Comparison of ENCODE assay signal across 21 cellular contexts in the genomic region with DNA sequence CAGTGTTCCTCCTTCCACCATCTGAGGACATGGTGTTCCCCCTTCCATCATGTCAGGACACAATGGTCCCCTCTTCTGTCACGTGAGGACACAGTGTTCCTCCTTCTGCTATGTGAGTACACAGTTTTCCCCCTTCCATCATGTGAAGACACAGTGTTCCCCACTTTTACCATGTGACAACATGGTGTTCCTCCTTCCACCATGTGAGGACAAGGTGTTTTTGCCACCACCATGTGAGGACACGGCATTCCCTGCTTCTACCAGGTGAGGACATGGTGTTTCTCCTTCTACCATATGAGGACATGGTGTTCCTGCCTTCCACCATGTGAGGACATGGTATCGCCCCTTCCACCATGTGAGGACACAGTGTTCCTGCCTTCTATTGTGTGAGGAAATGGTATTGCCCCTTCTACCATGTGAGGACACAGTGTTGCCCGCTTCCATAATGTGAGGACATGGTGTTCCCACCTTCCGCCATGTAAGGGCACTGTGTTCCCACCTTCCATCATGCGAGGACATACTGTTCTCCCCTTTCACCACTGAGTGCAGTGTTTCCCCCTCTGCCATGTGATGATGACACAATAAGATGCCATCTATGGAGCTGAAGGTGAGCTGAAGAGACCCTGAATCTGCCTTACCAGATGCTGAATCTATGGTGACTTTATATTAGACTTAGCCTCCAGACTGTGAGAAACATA.
"Had no signal": no experiment of that assay in that cellular context is flagged by ENCODE, and none has a peak within 500 bp of the region (broad histone marks: within the 10 kb centered on the region; RNA-seq: fewer than 3 reads in every experiment).

No MANE protein-coding gene starts in this region.

- H3K27ac ChIP-seq: coronary artery, gastrocnemius medialis, lower lobe of right lung, neutrophil, parathyroid adenoma, suprapubic skin, transverse colon, upper lobe of right lung, vagina had no signal

- DNase-seq: dermis blood vessel endothelial cell; effector memory CD8-positive, alpha-beta T cell; erythroblast; gastrocnemius medialis; left ventricle myocardium superior; lower lobe of right lung; natural killer cell; stimulated activated CD4-positive, alpha-beta T cell treated with anti-CD3 and anti-CD28 coated beads, Interleukin-12 subunit alpha, Interleukin-12 subunit beta, amount 100 ng/mL, for 4 hours; stimulated activated CD4-positive, alpha-beta T cell treated with anti-CD3 and anti-CD28 coated beads, Interleukin-1b, Interleukin-23, amount 100 ng/mL, for 48 hours; stimulated activated CD4-positive, alpha-beta T cell treated with anti-CD3 and anti-CD28 coated beads, Interleukin-4, amount 100 ng/mL, for 1 hour; stimulated activated CD8-positive, alpha-beta memory T cell treated with anti-CD3 and anti-CD28 coated beads, Interleukin-4, amount 100 ng/mL, for 48 hours; stimulated activated naive CD4-positive, alpha-beta T cell; stimulated activated naive CD8-positive, alpha-beta T cell treated with anti-CD3 and anti-CD28 coated beads, Interleukin-15, amount 100 ng/mL, for 72 hours; transverse colon; upper lobe of right lung had no signal

- H3K27me3 ChIP-seq: gastrocnemius medialis, neutrophil, suprapubic skin, transverse colon, upper lobe of right lung, vagina had no signal

- H2AFZ ChIP-seq: parathyroid adenoma had no signal

- H3K36me3 ChIP-seq: gastrocnemius medialis, lower lobe of right lung, neutrophil, suprapubic skin, transverse colon, upper lobe of right lung, vagina had no signal

- H3K4me1 ChIP-seq: gastrocnemius medialis, lower lobe of right lung, parathyroid adenoma, suprapubic skin, transverse colon, upper lobe of right lung, vagina had no signal

- H3K4me2 ChIP-seq: smooth muscle cell had no signal

- H3K4me3 ChIP-seq: coronary artery, gastrocnemius medialis, lower lobe of right lung, smooth muscle cell, suprapubic skin, transverse colon, upper lobe of right lung, vagina had no signal

- H3K9me3 ChIP-seq: gastrocnemius medialis, neutrophil, suprapubic skin, transverse colon, upper lobe of right lung, vagina had no signal

- H3K9ac ChIP-seq: parathyroid adenoma had no signal
